ENCODE assay signal across 11 cellular contexts in the genomic region with DNA sequence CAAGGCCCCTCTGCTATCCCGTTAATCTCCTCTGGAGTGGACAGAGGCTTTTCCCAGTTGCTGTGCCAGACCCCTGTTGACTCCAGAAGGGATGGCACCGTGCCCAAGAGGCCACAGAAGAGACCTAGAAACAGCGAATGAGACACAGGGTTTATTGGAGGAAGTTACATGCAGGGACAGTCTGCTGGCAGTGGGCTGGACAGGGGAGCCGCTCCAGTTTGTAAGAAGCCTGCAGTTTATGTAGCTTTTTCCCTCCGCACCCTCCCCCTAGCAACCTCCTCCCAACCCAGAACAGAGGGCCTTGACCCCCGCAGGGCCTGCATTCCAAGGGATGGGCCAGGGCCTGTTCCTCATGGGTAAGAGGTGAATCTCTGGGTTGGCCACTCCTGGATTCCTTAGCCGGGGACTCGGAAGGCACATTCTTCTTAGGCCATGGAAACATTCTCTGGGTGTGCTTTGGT.
DNase-seq lines count a peak whose midpoint lies in the region; ATAC-seq, FAIRE-seq and TF ChIP-seq lines count a peak whose summit lies in the region.
"Had no signal": no experiment of that assay in that cellular context is flagged by ENCODE, and none has a peak within 500 bp of the region (broad histone marks: within the 10 kb centered on the region; RNA-seq: fewer than 3 reads in every experiment).

No MANE protein-coding gene starts in this region.

- CTCF ChIA-PET in activated CD4-positive, alpha-beta memory T cell treated with anti-CD3 and anti-CD28 coated beads, Interleukin-2, amount 10 ng/mL, durations not matched to agents 7 days and 5 days (lab: Charles Lee), result no interaction called here
- CTCF ChIA-PET in activated CD4-positive, alpha-beta memory T cell treated with anti-CD3 and anti-CD28 coated beads for 36 hours (lab: Charles Lee), result no interaction called here

- H3K36me3 ChIP-seq in bronchial epithelial cell (ENCODE audit: control insufficient read depth, insufficient read depth, low read length) (no peaks in the 10 kb centered on the region), lower lobe of right lung (no peaks in the 10 kb centered on the region), urinary bladder (ENCODE audit: insufficient read depth) (no peaks in the 10 kb centered on the region)
- H3K36me3 ChIP-seq: upper lobe of left lung had no signal

- no peak overlapping the region for H3K4me3 ChIP-seq in bronchial epithelial cell (ENCODE audit: low read depth, low read length)
- H3K4me3 ChIP-seq in lower lobe of right lung, result no peak overlapping the region
- no peak overlapping the region for H3K4me3 ChIP-seq in urinary bladder (ENCODE audit: low read depth, low read length)
- H3K4me3 ChIP-seq: mucosa of descending colon, upper lobe of left lung had no signal

- H3K9me3 ChIP-seq in lower lobe of right lung, result no peaks in the 10 kb centered on the region
- H3K9me3 ChIP-seq: mucosa of descending colon, upper lobe of left lung had no signal

- H3K27ac ChIP-seq in lower lobe of right lung (no peak overlapping the region), urinary bladder (ENCODE audit: low read depth) (peak overlapping the region; percentile 51)

- WGBS in urinary bladder, result 44% methylated on average over 8 of the region's 8 CpGs

- no peak for DNase-seq in activated CD4-positive, alpha-beta memory T cell treated with anti-CD3 and anti-CD28 coated beads, Interleukin-2, amount 10 ng/mL, durations not matched to agents 7 days and 5 days
- DNase-seq in activated CD4-positive, alpha-beta memory T cell treated with anti-CD3 and anti-CD28 coated beads for 36 hours, result no peak
- DNase-seq in bronchial epithelial cell (ENCODE audit: low read depth) (peak; percentile 32), lower lobe of right lung (peak; percentile 49), AG08395 (ENCODE audit: low spot score) (no peak), posterior vena cava (ENCODE audit: low spot score) (no peak), NCI-H2227 treated with DMSO at 0.1 percent for 48 hours (lab: John Stamatoyannopoulos, UW) (no peak)
- DNase-seq: activated CD4-positive, alpha-beta T cell treated with anti-CD3 and anti-CD28 coated beads for 1 hour; mucosa of descending colon; upper lobe of left lung had no signal

- intact Hi-C loops in activated CD4-positive, alpha-beta memory T cell treated with anti-CD3 and anti-CD28 coated beads for 36 hours (cut with micrococcal nuclease), result loop anchor here (2.0 kb wide), 1 partner anchor 469 kb away; no protein-coding TSS in a partner anchor
- intact Hi-C loops in lower lobe of right lung (cut with DNase I), result no loop called here
- intact Hi-C loops in posterior vena cava (cut with DNase I), result no loop called here

- FAIRE-seq in bronchial epithelial cell (lab: Jason Lieb, UNC), result no peak

- H3K27ac Mint-ChIP-seq in activated CD4-positive, alpha-beta memory T cell treated with anti-CD3 and anti-CD28 coated beads, Interleukin-2, amount 10 ng/mL, durations not matched to agents 7 days and 5 days, result peak overlapping the region; percentile 90
- H3K27ac Mint-ChIP-seq in activated CD4-positive, alpha-beta memory T cell treated with anti-CD3 and anti-CD28 coated beads for 36 hours, result no peak overlapping the region

- no peak for TF ChIP-seq CTCF in bronchial epithelial cell (IDR thresholded peaks at IDR 0.05; ENCODE audit: insufficient read depth, low read length, severe bottlenecking)
- no peak for TF ChIP-seq CTCF in lower lobe of right lung (IDR thresholded peaks at IDR 0.05)

- no peak for ATAC-seq in lower lobe of right lung
- ATAC-seq: mucosa of descending colon had no signal

- POLR2A ChIA-PET in activated CD4-positive, alpha-beta memory T cell treated with anti-CD3 and anti-CD28 coated beads, Interleukin-2, amount 10 ng/mL, durations not matched to agents 7 days and 5 days (lab: Charles Lee), result interaction anchor here (0.7 kb wide), 1 partner anchor 8 kb away, joined by 3 read pairs; no protein-coding TSS in a partner anchor
- POLR2A ChIA-PET in activated CD4-positive, alpha-beta memory T cell treated with anti-CD3 and anti-CD28 coated beads for 36 hours (lab: Charles Lee), result no interaction called here

- H3K9me3 Mint-ChIP-seq in activated CD4-positive, alpha-beta memory T cell treated with anti-CD3 and anti-CD28 coated beads, Interleukin-2, amount 10 ng/mL, durations not matched to agents 7 days and 5 days, result peaks cover 8% of the 10 kb centered on the region
- H3K9me3 Mint-ChIP-seq in activated CD4-positive, alpha-beta memory T cell treated with anti-CD3 and anti-CD28 coated beads for 36 hours, result no peaks in the 10 kb centered on the region

- H3K4me3 Mint-ChIP-seq in activated CD4-positive, alpha-beta memory T cell treated with anti-CD3 and anti-CD28 coated beads, Interleukin-2, amount 10 ng/mL, durations not matched to agents 7 days and 5 days, result no peak overlapping the region
- H3K4me3 Mint-ChIP-seq in activated CD4-positive, alpha-beta memory T cell treated with anti-CD3 and anti-CD28 coated beads for 36 hours, result no peak overlapping the region

- H3K4me1 ChIP-seq in lower lobe of right lung, result peaks cover 29% of the 10 kb centered on the region
- peaks cover 2% of the 10 kb centered on the region for H3K4me1 ChIP-seq in urinary bladder (ENCODE audit: insufficient read depth)

- no peaks in the 10 kb centered on the region for H3K27me3 ChIP-seq in bronchial epithelial cell (ENCODE audit: control insufficient read depth, insufficient read depth, low read length)
- peaks cover 11% of the 10 kb centered on the region for H3K27me3 ChIP-seq in lower lobe of right lung (ENCODE audit: low read depth)

- H3K36me3 Mint-ChIP-seq in activated CD4-positive, alpha-beta memory T cell treated with anti-CD3 and anti-CD28 coated beads, Interleukin-2, amount 10 ng/mL, durations not matched to agents 7 days and 5 days (ENCODE audit: low read depth), result peaks cover 14% of the 10 kb centered on the region
- no peaks in the 10 kb centered on the region for H3K36me3 Mint-ChIP-seq in activated CD4-positive, alpha-beta memory T cell treated with anti-CD3 and anti-CD28 coated beads for 36 hours

- H3K4me1 Mint-ChIP-seq in activated CD4-positive, alpha-beta memory T cell treated with anti-CD3 and anti-CD28 coated beads, Interleukin-2, amount 10 ng/mL, durations not matched to agents 7 days and 5 days, result peaks cover 72% of the 10 kb centered on the region
- peaks cover 39% of the 10 kb centered on the region for H3K4me1 Mint-ChIP-seq in activated CD4-positive, alpha-beta memory T cell treated with anti-CD3 and anti-CD28 coated beads for 36 hours (ENCODE audit: low read depth)

- peaks cover 3% of the 10 kb centered on the region for H3K27me3 Mint-ChIP-seq in activated CD4-positive, alpha-beta memory T cell treated with anti-CD3 and anti-CD28 coated beads, Interleukin-2, amount 10 ng/mL, durations not matched to agents 7 days and 5 days
- peaks cover 9% of the 10 kb centered on the region for H3K27me3 Mint-ChIP-seq in activated CD4-positive, alpha-beta memory T cell treated with anti-CD3 and anti-CD28 coated beads for 36 hours

Comparison
In these comparisons a context has a peak if more than half of its experiments do, and no peak if none do; other contexts are left out.
1. DNase-seq: peak in bronchial epithelial cell (single experiment) and lower lobe of right lung (single experiment); none in activated CD4-positive, alpha-beta memory T cell treated with anti-CD3 and anti-CD28 coated beads, Interleukin-2, amount 10 ng/mL, durations not matched to agents 7 days and 5 days (single experiment), activated CD4-positive, alpha-beta memory T cell treated with anti-CD3 and anti-CD28 coated beads for 36 hours (single experiment), AG08395 (single experiment), posterior vena cava (single experiment) and NCI-H2227 treated with DMSO at 0.1 percent for 48 hours (single experiment).